Comparison of ENCODE assay signal across 8 cellular contexts in genomic region chr1:204128964-204129896, GRCh38. TPM values are rescaled to one million over a fixed set of nuclear protein-coding genes. Genes with fewer than 3 reads are reported as not detected.
A peak's percentile ranks its signal among the peaks of the same experiment; 100 is the strongest.
DNase-seq lines count a peak whose midpoint lies in the region; ATAC-seq and TF ChIP-seq lines count a peak whose summit lies in the region.

No MANE protein-coding gene starts in this region.

- no peak overlapping the region for H3K9ac ChIP-seq in H9 (ENCODE audit: extremely low read depth, insufficient read length, low read length)

- no peak overlapping the region for H2AK5ac ChIP-seq in H9 (ENCODE audit: insufficient read length, low read length)

- no peaks in the 10 kb centered on the region for H3K9me3 ChIP-seq in H9 (ENCODE audit: control insufficient read depth, low read depth, low read length)

- H3K23ac ChIP-seq in H9 (ENCODE audit: insufficient read length, low read depth, low read length): no peak overlapping the region

- H4K5ac ChIP-seq in H9 (ENCODE audit: insufficient read length, low read depth, low read length): no peak overlapping the region

- no peak overlapping the region for H4K91ac ChIP-seq in H9 (ENCODE audit: insufficient read length, low read depth, low read length)

- no peak overlapping the region for H3K4ac ChIP-seq in H9 (ENCODE audit: low read depth, low read length)

- no peak overlapping the region for H4K8ac ChIP-seq in H9 (replicated peaks; ENCODE audit: insufficient read length, low read depth, low read length)

- H3K27me3 ChIP-seq in H9 (ENCODE audit: insufficient read depth, low read length): no peaks in the 10 kb centered on the region

- H2BK15ac ChIP-seq in H9 (ENCODE audit: low read depth, low read length): no peak overlapping the region

- no peaks in the 10 kb centered on the region for H4K20me1 ChIP-seq in H9 (ENCODE audit: control insufficient read depth, insufficient read depth, insufficient read length)

- TF ChIP-seq CTCF in H9 (conservative IDR thresholded peaks at IDR 0.05): peak; percentile 96
- peak; percentile 97 for TF ChIP-seq CTCF in chondrocyte (IDR thresholded peaks at IDR 0.05)

- H3K56ac ChIP-seq in H9 (ENCODE audit: insufficient read length, low read depth, low read length): no peak overlapping the region

- no peak overlapping the region for H2BK20ac ChIP-seq in H9 (ENCODE audit: low read depth, low read length, poor library complexity, severe bottlenecking)

- H2BK120ac ChIP-seq in H9 (ENCODE audit: low read depth, low read length, poor library complexity, severe bottlenecking): peak overlapping the region; percentile 12

- H3K27ac Mint-ChIP-seq in H9: peak overlapping the region; percentile 49 to 84 (median 59); a peak in 5 of 7 replicates
- peak overlapping the region; percentile 2 for H3K27ac Mint-ChIP-seq in chondrocyte (ENCODE audit: unreplicated experiment)

- no peak for ATAC-seq in HG03565 (IDR thresholded peaks at IDR 0.05; ENCODE audit: unreplicated experiment)

- H3K27me3 Mint-ChIP-seq in H9 (ENCODE audit: low read depth): no peaks in the 10 kb centered on the region; the same call in 1 of the 2 replicates
- H3K27me3 Mint-ChIP-seq in chondrocyte (ENCODE audit: low read depth): no peaks in the 10 kb centered on the region

- no peak overlapping the region for H2BK5ac ChIP-seq in H9 (ENCODE audit: insufficient read length, low read length)

- peaks cover 4% of the 10 kb centered on the region for H3K23me2 ChIP-seq in H9 (ENCODE audit: insufficient read length, low read depth, low read length, poor library complexity, severe bottlenecking)

- no peak overlapping the region for H3T11ph ChIP-seq in H9 (ENCODE audit: low read length)

- DNase-seq in Ammon's horn (ENCODE audit: low spot score): peak; percentile 81
- peak; percentile 88 for DNase-seq in H9
- peak; percentile 61 for DNase-seq in NCI-H2196 treated with DMSO at 0.1 percent for 48 hours (lab: John Stamatoyannopoulos, UW; ENCODE audit: unreplicated experiment)
- peak; percentile 32 for DNase-seq in activated CD4-positive, alpha-beta T cell treated with anti-CD3 and anti-CD28 coated beads for 1 hour
- no peak for DNase-seq in chondrocyte (ENCODE audit: low spot score)
- peak; percentile 28 for DNase-seq in kidney glomerular epithelial cell (lab: John Stamatoyannopoulos, UW)
- peak; percentile 15 to 43 for DNase-seq in stimulated activated CD4-positive, alpha-beta T cell treated with anti-CD3 and anti-CD28 coated beads, Interleukin-1b, Interleukin-23, amount 100 ng/mL, for 1 hour (ENCODE audit: low read depth in 2 of 2)

- H3K27ac ChIP-seq in H9 (ENCODE audit: insufficient read length, low read depth, low read length): no peak overlapping the region

- peak overlapping the region; percentile 33; the same call in 1 of the 2 replicates for H3K14ac ChIP-seq in H9 (ENCODE audit: insufficient read depth, low read length)

- no peak overlapping the region for H2AFZ ChIP-seq in H9 (ENCODE audit: low read length)

- H3K4me2 ChIP-seq in H9 (ENCODE audit: insufficient read depth, insufficient read length, low read length): peak overlapping the region; percentile 12

- H3K79me1 ChIP-seq in H9 (ENCODE audit: insufficient read depth, low read depth, low read length, poor library complexity, severe bottlenecking): no peaks in the 10 kb centered on the region

- no CpG with 5 or more reads among the region's 29 CpGs for WGBS in H9 (ENCODE audit: extremely low coverage, insufficient read length, low lambda C conversion rate)

- H3K4me3 Mint-ChIP-seq in H9 (peak overlapping the region; percentile 50 to 56; a peak in 4 of 5 replicates), chondrocyte (ENCODE audit: unreplicated experiment) (no peak overlapping the region)

- H3K4me1 ChIP-seq in H9 (ENCODE audit: insufficient read depth, low read length): no peaks in the 10 kb centered on the region; the same call in 1 of the 2 replicates

- H3K9me3 Mint-ChIP-seq in H9 (no peaks in the 10 kb centered on the region; a peak in 1 of 5 replicates), chondrocyte (ENCODE audit: low read depth) (no peaks in the 10 kb centered on the region)

- peaks cover 37 to 40% of the 10 kb centered on the region in 2 experiments for H3K4me1 Mint-ChIP-seq in H9
- peaks cover 38% of the 10 kb centered on the region for H3K4me1 Mint-ChIP-seq in chondrocyte (ENCODE audit: low read depth)

- H3K36me3 Mint-ChIP-seq in H9 (ENCODE audit: insufficient read depth in 1 of 3, low read depth in 3 of 3): peaks cover 14 to 63% (median 31%) of the 10 kb centered on the region in 3 experiments; a peak in 6 of 7 replicates
- no peaks in the 10 kb centered on the region for H3K36me3 Mint-ChIP-seq in chondrocyte (ENCODE audit: low read depth)

- H3K79me2 ChIP-seq in H9 (ENCODE audit: insufficient read depth, low read length): no peaks in the 10 kb centered on the region

- no peak overlapping the region for H3K18ac ChIP-seq in H9 (ENCODE audit: insufficient read length, low read depth, low read length)

- no peak overlapping the region for H2BK12ac ChIP-seq in H9 (ENCODE audit: insufficient read length, low read depth, low read length)

RNA-seq across cellular contexts. Expression of gene ETNK2, which starts 22.6 kb away (rescaled TPM):
- total RNA-seq in H9 (2021) (17.6 and 18.6 TPM in 2 replicates), chondrocyte (10.2 to 30.2 TPM (median 10.5 TPM) in 3 replicates)

RNA-seq across cellular contexts. Expression of gene REN, which starts 36.9 kb away (rescaled TPM):
- total RNA-seq in H9 (2021) (not detected in 2 replicates), chondrocyte (not detected in 3 replicates)

RNA-seq across cellular contexts. Expression of gene SOX13, which starts 56.3 kb away (rescaled TPM):
- total RNA-seq in H9 (2021) (120 TPM in 2 replicates), chondrocyte (3.6 to 9.1 TPM (median 7.6 TPM) in 3 replicates)

Comparison
In these comparisons a context has a peak if more than half of its experiments do, and no peak if none do; other contexts are left out.
1. RNA of gene SOX13, which starts 56.3 kb away (total RNA-seq): 120 TPM in H9; 3.6 to 9.1 TPM in chondrocyte; every median in the first group is over 10 times any median in the second.